In the genomic region with DNA sequence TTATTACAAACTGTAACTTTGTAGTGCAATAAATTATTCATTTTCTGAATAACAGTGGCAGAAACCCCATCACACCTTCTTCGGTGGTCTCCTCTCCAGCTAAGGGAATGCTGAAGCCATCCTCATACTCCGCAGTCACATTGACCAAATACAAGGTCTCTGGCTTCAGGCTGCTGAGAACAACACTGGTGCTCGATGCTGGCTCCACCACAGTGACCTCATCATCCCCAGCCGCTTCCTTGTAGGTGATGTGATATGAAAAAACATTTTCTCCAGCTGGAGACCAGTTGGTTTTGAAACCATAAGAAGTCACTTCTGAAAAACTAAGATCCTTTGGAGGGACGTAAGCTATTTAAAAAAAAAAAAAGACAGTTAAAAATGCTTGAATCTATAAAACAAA, we compare ENCODE assay signal across 1 cellular context.
TF ChIP-seq lines count a peak whose summit lies in the region.

No MANE protein-coding gene starts in this region.

TF ChIP-seq in IMR-90, 13 proteins besides CTCF, POLR2A, EP300 and RAD21:
- TF ChIP-seq, protein P1, sequence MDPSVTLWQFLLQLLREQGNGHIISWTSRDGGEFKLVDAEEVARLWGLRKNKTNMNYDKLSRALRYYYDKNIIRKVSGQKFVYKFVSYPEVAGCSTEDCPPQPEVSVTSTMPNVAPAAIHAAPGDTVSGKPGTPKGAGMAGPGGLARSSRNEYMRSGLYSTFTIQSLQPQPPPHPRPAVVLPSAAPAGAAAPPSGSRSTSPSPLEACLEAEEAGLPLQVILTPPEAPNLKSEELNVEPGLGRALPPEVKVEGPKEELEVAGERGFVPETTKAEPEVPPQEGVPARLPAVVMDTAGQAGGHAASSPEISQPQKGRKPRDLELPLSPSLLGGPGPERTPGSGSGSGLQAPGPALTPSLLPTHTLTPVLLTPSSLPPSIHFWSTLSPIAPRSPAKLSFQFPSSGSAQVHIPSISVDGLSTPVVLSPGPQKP (IDR thresholded peaks at IDR 0.05; ENCODE audit: borderline replicate concordance, low read depth, low read length): no peak
- TF ChIP-seq BHLHE40 (IDR thresholded peaks at IDR 0.05; ENCODE audit: low read depth, low read length) (no peak), RFX5 (IDR thresholded peaks at IDR 0.05; ENCODE audit: low read depth, low read length) (no peak), MAZ (IDR thresholded peaks at IDR 0.05; ENCODE audit: borderline replicate concordance, low read depth, low read length) (no peak), CEBPB (IDR thresholded peaks at IDR 0.05; ENCODE audit: low read depth, low read length) (no peak), CHD1 (IDR thresholded peaks at IDR 0.05; ENCODE audit: low read depth, low read length) (no peak), RCOR1 (IDR thresholded peaks at IDR 0.05; ENCODE audit: insufficient replicate concordance, low read length) (no peak), MXI1 (IDR thresholded peaks at IDR 0.05; ENCODE audit: borderline replicate concordance, low read depth, low read length) (no peak), SMC3 (IDR thresholded peaks at IDR 0.05; ENCODE audit: low read depth, low read length) (no peak), FOS (IDR thresholded peaks at IDR 0.05; ENCODE audit: low read depth, low read length) (no peak), NFE2L2 (IDR thresholded peaks at IDR 0.05; ENCODE audit: low read depth, low read length) (no peak), MAFK (IDR thresholded peaks at IDR 0.05; ENCODE audit: low read depth, low read length) (no peak)
- TF ChIP-seq, protein P2, sequence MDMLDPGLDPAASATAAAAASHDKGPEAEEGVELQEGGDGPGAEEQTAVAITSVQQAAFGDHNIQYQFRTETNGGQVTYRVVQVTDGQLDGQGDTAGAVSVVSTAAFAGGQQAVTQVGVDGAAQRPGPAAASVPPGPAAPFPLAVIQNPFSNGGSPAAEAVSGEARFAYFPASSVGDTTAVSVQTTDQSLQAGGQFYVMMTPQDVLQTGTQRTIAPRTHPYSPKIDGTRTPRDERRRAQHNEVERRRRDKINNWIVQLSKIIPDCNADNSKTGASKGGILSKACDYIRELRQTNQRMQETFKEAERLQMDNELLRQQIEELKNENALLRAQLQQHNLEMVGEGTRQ (IDR thresholded peaks at IDR 0.05; ENCODE audit: low read depth, low read length): no peak
